Comparison of ENCODE assay signal across 8 cellular contexts in genomic region chr1:84077476-84078107, GRCh38.
DNase-seq lines count a peak whose midpoint lies in the region; ATAC-seq and TF ChIP-seq lines count a peak whose summit lies in the region.

No MANE protein-coding gene starts in this region.

- no peaks in the 10 kb centered on the region for H3K9me2 ChIP-seq in GM23248 (ENCODE audit: insufficient read depth)

- H3K27ac Mint-ChIP-seq in activated naive CD4-positive, alpha-beta T cell treated with anti-CD3 and anti-CD28 coated beads for 36 hours = peak overlapping the region; percentile 31

- in situ Hi-C loops in GM23248 (cut with MboI) = no loop called here

- H3K4me3 ChIP-seq in GM23248 = peak overlapping the region; percentile 85
- H3K4me3 ChIP-seq in SJSA1 = peak overlapping the region; percentile 98
- H3K4me3 ChIP-seq in testis = peak overlapping the region; percentile 72 to 91

- no peaks in the 10 kb centered on the region for H3K36me3 ChIP-seq in GM23248 (ENCODE audit: low read depth)
- peaks cover 10% of the 10 kb centered on the region for H3K36me3 ChIP-seq in SJSA1
- H3K36me3 ChIP-seq in testis (ENCODE audit: low read depth, missing control alignments) = no peaks in the 10 kb centered on the region

- 1% methylated on average over 55 to 59 of the region's 71 CpGs for WGBS in GM23248 (ENCODE audit: low coverage in 1 of 2, low lambda C conversion rate in 2 of 2, missing lambda C conversion rate in 2 of 2), 2 experiments
- 0% methylated on average over 18 to 51 of the region's 71 CpGs for WGBS in testis, 2 donors

- H3K79me2 ChIP-seq in GM23248 (ENCODE audit: insufficient read depth) = peaks cover 52% of the 10 kb centered on the region

- CTCF ChIA-PET in activated naive CD4-positive, alpha-beta T cell treated with anti-CD3 and anti-CD28 coated beads for 36 hours (lab: Charles Lee) = interaction anchor here (1.0 to 1.7 kb wide), 2 partner anchors 10 to 216 kb away, joined by 3 to 7 read pairs; no protein-coding TSS in a partner anchor

- peak overlapping the region; percentile 91 for H3K9ac ChIP-seq in GM23248

- peaks cover 10% of the 10 kb centered on the region for H3K4me1 Mint-ChIP-seq in activated naive CD4-positive, alpha-beta T cell treated with anti-CD3 and anti-CD28 coated beads for 36 hours (ENCODE audit: low read depth)

- H3K27me3 Mint-ChIP-seq in activated naive CD4-positive, alpha-beta T cell treated with anti-CD3 and anti-CD28 coated beads for 36 hours (ENCODE audit: low read depth) = no peaks in the 10 kb centered on the region

- no peaks in the 10 kb centered on the region for H3K27me3 ChIP-seq in GM23248 (replicated peaks; ENCODE audit: insufficient read depth)
- H3K27me3 ChIP-seq in SJSA1 (replicated peaks) = no peaks in the 10 kb centered on the region
- H3K27me3 ChIP-seq in testis = no peaks in the 10 kb centered on the region

- no peaks in the 10 kb centered on the region for H3K9me3 Mint-ChIP-seq in activated naive CD4-positive, alpha-beta T cell treated with anti-CD3 and anti-CD28 coated beads for 36 hours

- H3K27ac ChIP-seq in GM23248 (peak overlapping the region; percentile 87), SJSA1 (peak overlapping the region; percentile 92), testis (peak overlapping the region; percentile 92 to 97)

- H2AFZ ChIP-seq in GM23248 = peak overlapping the region; percentile 84

- H3K9me3 ChIP-seq in GM23248 (ENCODE audit: low read depth) (no peaks in the 10 kb centered on the region), SJSA1 (replicated peaks) (no peaks in the 10 kb centered on the region), testis (no peaks in the 10 kb centered on the region)

- TF ChIP-seq CTCF in omental fat pad (IDR thresholded peaks at IDR 0.05) (no peak), testis (IDR thresholded peaks at IDR 0.05) (peak in 1 of 3 experiments; percentile 5)

- ATAC-seq in omental fat pad (ENCODE audit: low FRiP score) = peak; percentile 97

- peak; percentile 89 for DNase-seq in ELF-1 (ENCODE audit: low read depth, low spot score)
- DNase-seq in GM23248 = peak; percentile 88
- DNase-seq in Kasumi-1 (lab: John Stamatoyannopoulos, UW) = peak; percentile 74 to 80
- peak; percentile 78 to 86 for DNase-seq in SJSA1 (ENCODE audit: low read depth in 1 of 2, low spot score in 2 of 2)
- DNase-seq in activated naive CD4-positive, alpha-beta T cell treated with anti-CD3 and anti-CD28 coated beads for 36 hours = peak; percentile 69
- peak; percentile 91 for DNase-seq in germinal center (ENCODE audit: low spot score)
- peak; percentile 45 for DNase-seq in omental fat pad (ENCODE audit: low spot score)
- peak; percentile 88 for DNase-seq in testis

- H3K4me1 ChIP-seq in GM23248 (ENCODE audit: insufficient read depth) (peaks cover 23% of the 10 kb centered on the region), SJSA1 (replicated peaks) (peaks cover 10% of the 10 kb centered on the region), testis (no peaks in the 10 kb centered on the region)

- peak overlapping the region; percentile 83 for H3K4me3 Mint-ChIP-seq in activated naive CD4-positive, alpha-beta T cell treated with anti-CD3 and anti-CD28 coated beads for 36 hours

- H3K4me2 ChIP-seq in GM23248 (ENCODE audit: unreplicated experiment) = peak overlapping the region; percentile 87

- intact Hi-C loops in activated naive CD4-positive, alpha-beta T cell treated with anti-CD3 and anti-CD28 coated beads for 36 hours (cut with micrococcal nuclease) = loop anchor here (1.0 to 5.0 kb wide), 7 partner anchors 13 to 613 kb away; partner anchors contain the start of genes CTBS, GNG5, SPATA1 and SSX2IP
- intact Hi-C loops in testis (cut with DNase I; ENCODE audit: low total_unique reads) = no loop called here

- H3F3A ChIP-seq in GM23248 (ENCODE audit: insufficient read depth) = no peaks in the 10 kb centered on the region

- no peak for TF ChIP-seq POLR2A in testis (IDR thresholded peaks at IDR 0.05)

- H3K36me3 Mint-ChIP-seq in activated naive CD4-positive, alpha-beta T cell treated with anti-CD3 and anti-CD28 coated beads for 36 hours (ENCODE audit: low read depth) = no peaks in the 10 kb centered on the region

- no peaks in the 10 kb centered on the region for H4K20me1 ChIP-seq in GM23248 (ENCODE audit: insufficient read depth)

Comparison
In these comparisons a context has a peak if more than half of its experiments do, and no peak if none do; other contexts are left out.
1. Peak in every context shown above with its lines: DNase-seq, ATAC-seq, H3K4me3 ChIP-seq and H3K27ac ChIP-seq.